8 cellular contexts compared by ENCODE assay signal in genomic region chr13:79679334-79679733, GRCh38.
A peak's percentile ranks its signal among the peaks of the same experiment; 100 is the strongest.
DNase-seq lines count a peak whose midpoint lies in the region; ATAC-seq and TF ChIP-seq lines count a peak whose summit lies in the region.

No MANE protein-coding gene starts in this region.

- TF ChIP-seq CTCF in GM12865 (IDR thresholded peaks at IDR 0.05; ENCODE audit: insufficient read depth, low read depth, low read length, missing control alignments) (peak; percentile 77), fibroblast of the aortic adventitia (IDR thresholded peaks at IDR 0.05; ENCODE audit: insufficient read depth, low read length) (peak; percentile 79), neutrophil (IDR thresholded peaks at IDR 0.05) (peak; percentile 79)

- no peaks in the 10 kb centered on the region for H3K27me3 ChIP-seq in neutrophil

- H3K4me3 ChIP-seq in GM12865 (ENCODE audit: low read depth, low read length) = no peak overlapping the region
- no peak overlapping the region for H3K4me3 ChIP-seq in fibroblast of the aortic adventitia (ENCODE audit: low read depth, low read length)
- no peak overlapping the region for H3K4me3 ChIP-seq in neutrophil (ENCODE audit: low read depth in 1 of 2, low read length in 1 of 2)

- no peak overlapping the region for H3K27ac ChIP-seq in neutrophil

- no peaks in the 10 kb centered on the region for H3K36me3 ChIP-seq in neutrophil

- peak; percentile 73 for ATAC-seq in HG02678 (IDR thresholded peaks at IDR 0.05; ENCODE audit: unreplicated experiment)

- in situ Hi-C loops in ACHN (cut with HindIII; ENCODE audit: low pct_ligation_motif_present, low pct_unique_long_range_greater_than_20kb, low sequenced_read_pairs) = no loop called here

- H3K9me3 ChIP-seq in neutrophil = no peaks in the 10 kb centered on the region

- DNase-seq in ACHN = peak; percentile 73
- peak; percentile 64 for DNase-seq in GM12865 (ENCODE audit: low read depth)
- DNase-seq in NCI-H1092 treated with DMSO at 0.1 percent for 48 hours (lab: John Stamatoyannopoulos, UW) = peak; percentile 75
- DNase-seq in UCSD-AML1 (lab: John Stamatoyannopoulos, UW; ENCODE audit: unreplicated experiment) = peak; percentile 23
- peak; percentile 85 for DNase-seq in fibroblast of the aortic adventitia (ENCODE audit: low read depth)
- DNase-seq in OCI-M2 (lab: John Stamatoyannopoulos, UW; ENCODE audit: unreplicated experiment) = no peak

- no peaks in the 10 kb centered on the region for H3K4me1 ChIP-seq in neutrophil (ENCODE audit: control insufficient read depth in 1 of 2, insufficient read depth in 1 of 2, low read depth in 1 of 2, low read length in 1 of 2)
